ENCODE assay signal across 8 cellular contexts in genomic region chr12:12081836-12082497, GRCh38. TPM values are rescaled to one million over a fixed set of nuclear protein-coding genes. Genes with fewer than 3 reads are reported as not detected.
DNase-seq lines count a peak whose midpoint lies in the region; ATAC-seq and TF ChIP-seq lines count a peak whose summit lies in the region.

No MANE protein-coding gene starts in this region.

- H3K36me3 Mint-ChIP-seq in H9 (ENCODE audit: insufficient read depth in 1 of 3, low read depth in 3 of 3): no peaks in the 10 kb centered on the region; a peak in 1 of 7 replicates
- H3K36me3 Mint-ChIP-seq in chondrocyte (ENCODE audit: low read depth): no peaks in the 10 kb centered on the region

- H4K8ac ChIP-seq in H9 (replicated peaks; ENCODE audit: insufficient read length, low read depth, low read length): no peak overlapping the region

- no peak overlapping the region for H3K9ac ChIP-seq in H9 (ENCODE audit: extremely low read depth, insufficient read length, low read length)

- H2BK5ac ChIP-seq in H9 (ENCODE audit: insufficient read length, low read length): no peak overlapping the region

- no peaks in the 10 kb centered on the region for H3K23me2 ChIP-seq in H9 (ENCODE audit: insufficient read length, low read depth, low read length, poor library complexity, severe bottlenecking)

- H4K20me1 ChIP-seq in H9 (ENCODE audit: control insufficient read depth, insufficient read depth, insufficient read length): no peaks in the 10 kb centered on the region

- H2AFZ ChIP-seq in H9 (ENCODE audit: low read length): no peak overlapping the region

- no peak overlapping the region for H3K56ac ChIP-seq in H9 (ENCODE audit: insufficient read length, low read depth, low read length)

- no peak overlapping the region for H3T11ph ChIP-seq in H9 (ENCODE audit: low read length)

- peak overlapping the region in 1 of 3 experiments; percentile 55; a peak in 2 of 7 replicates for H3K27ac Mint-ChIP-seq in H9
- no peak overlapping the region for H3K27ac Mint-ChIP-seq in chondrocyte (ENCODE audit: unreplicated experiment)

- H3K27me3 Mint-ChIP-seq in H9 (ENCODE audit: low read depth) (no peaks in the 10 kb centered on the region), chondrocyte (ENCODE audit: low read depth) (no peaks in the 10 kb centered on the region)

- H3K14ac ChIP-seq in H9 (ENCODE audit: insufficient read depth, low read length): no peak overlapping the region; the same call in 1 of the 2 replicates

- H3K23ac ChIP-seq in H9 (ENCODE audit: insufficient read length, low read depth, low read length): no peak overlapping the region

- H3K79me2 ChIP-seq in H9 (ENCODE audit: insufficient read depth, low read length): no peaks in the 10 kb centered on the region

- H3K4me1 Mint-ChIP-seq in H9 (peaks cover 28 to 30% of the 10 kb centered on the region in 2 experiments), chondrocyte (ENCODE audit: low read depth) (peaks cover 13% of the 10 kb centered on the region)

- no peak overlapping the region for H4K91ac ChIP-seq in H9 (ENCODE audit: insufficient read length, low read depth, low read length)

- H3K4me2 ChIP-seq in H9 (ENCODE audit: insufficient read depth, insufficient read length, low read length): no peak overlapping the region

- no peaks in the 10 kb centered on the region for H3K9me3 ChIP-seq in H9 (ENCODE audit: control insufficient read depth, low read depth, low read length)
- H3K9me3 ChIP-seq in lung (ENCODE audit: control insufficient read depth in 2 of 2, insufficient read depth in 1 of 2, low read length in 1 of 2): no peaks in the 10 kb centered on the region

- H2AK5ac ChIP-seq in H9 (ENCODE audit: insufficient read length, low read length): no peak overlapping the region

- ATAC-seq in lung (ENCODE audit: insufficient read depth, low FRiP score) (no peak), GM19023 (IDR thresholded peaks at IDR 0.05; ENCODE audit: unreplicated experiment) (no peak)

- H3K4me3 Mint-ChIP-seq in H9 (no peak overlapping the region), chondrocyte (ENCODE audit: unreplicated experiment) (no peak overlapping the region)

- no peak overlapping the region for H3K4ac ChIP-seq in H9 (ENCODE audit: low read depth, low read length)

- H3K4me3 ChIP-seq in lung: no peak overlapping the region

- no peak overlapping the region for H4K5ac ChIP-seq in H9 (ENCODE audit: insufficient read length, low read depth, low read length)

- H3K79me1 ChIP-seq in H9 (ENCODE audit: insufficient read depth, low read depth, low read length, poor library complexity, severe bottlenecking): no peaks in the 10 kb centered on the region

- H3K4me1 ChIP-seq in H9 (ENCODE audit: insufficient read depth, low read length) (peaks cover 6% of the 10 kb centered on the region; the same call in 1 of the 2 replicates), lung (ENCODE audit: control insufficient read depth in 2 of 2, insufficient read depth in 2 of 2, low read length in 2 of 2) (peaks cover 0 to 5% of the 10 kb centered on the region in 2 donors)

- TF ChIP-seq CTCF in H9 (conservative IDR thresholded peaks at IDR 0.05): peak; percentile 54; the same call in 2 of the 3 replicates
- TF ChIP-seq CTCF in chondrocyte (IDR thresholded peaks at IDR 0.05): peak; percentile 80
- peak; percentile 23 for TF ChIP-seq CTCF in lung (IDR thresholded peaks at IDR 0.05; ENCODE audit: control extremely low read depth, extremely low read depth)

- H3K9me3 Mint-ChIP-seq in H9 (no peaks in the 10 kb centered on the region), chondrocyte (ENCODE audit: low read depth) (no peaks in the 10 kb centered on the region)

- WGBS in H9 (ENCODE audit: extremely low coverage, insufficient read length, low lambda C conversion rate): no CpG with 5 or more reads among the region's 3 CpGs
- WGBS in lung, 2 donors: 65 to 73% methylated on average over 3 of the region's 3 CpGs

- no peak overlapping the region for H3K18ac ChIP-seq in H9 (ENCODE audit: insufficient read length, low read depth, low read length)

- no peak overlapping the region for H2BK20ac ChIP-seq in H9 (ENCODE audit: low read depth, low read length, poor library complexity, severe bottlenecking)

- H2BK120ac ChIP-seq in H9 (ENCODE audit: low read depth, low read length, poor library complexity, severe bottlenecking): no peak overlapping the region

- H3K27ac ChIP-seq in H9 (ENCODE audit: insufficient read length, low read depth, low read length): no peak overlapping the region
- peak overlapping the region in 1 of 2 donors; percentile 78 for H3K27ac ChIP-seq in lung (ENCODE audit: low read depth in 1 of 2, low read length in 1 of 2)

- H3K27me3 ChIP-seq in H9 (ENCODE audit: insufficient read depth, low read length) (no peaks in the 10 kb centered on the region), lung (ENCODE audit: control insufficient read depth, insufficient read depth) (no peaks in the 10 kb centered on the region)

- peak; percentile 92 for DNase-seq in DMS53 (lab: John Stamatoyannopoulos, UW)
- DNase-seq in H9: peak; percentile 45
- DNase-seq in NCI-H446 (lab: John Stamatoyannopoulos, UW): peak; percentile 6 to 62
- DNase-seq in chondrocyte (ENCODE audit: low spot score): no peak
- no peak for DNase-seq in lung (ENCODE audit: low spot score)
- DNase-seq in mucosa of gallbladder (ENCODE audit: low spot score): no peak
- DNase-seq in germinal center (ENCODE audit: low spot score): no peak

- no peak overlapping the region; the same call in 1 of the 2 replicates for H2BK15ac ChIP-seq in H9 (ENCODE audit: low read depth, low read length)

- H2BK12ac ChIP-seq in H9 (ENCODE audit: insufficient read length, low read depth, low read length): no peak overlapping the region

- H3K36me3 ChIP-seq in lung (ENCODE audit: control insufficient read depth in 2 of 2, insufficient read depth in 2 of 2, low read length in 2 of 2): no peaks in the 10 kb centered on the region

RNA-seq across cellular contexts. Expression of gene BCL2L14, which starts 11.2 kb away (rescaled TPM):
- total RNA-seq in H9 (2021): 0.28 and 0.42 TPM in 2 replicates
- not detected in 3 replicates for total RNA-seq in chondrocyte
- 1 to 10 TPM in 1 of 2 donors, under 1 TPM in 1; 0.95 to 1.8 TPM for total RNA-seq in lung
- 1 to 10 TPM in 1 of 2 donors, under 1 TPM in 1; 0.33 to 1.0 TPM for polyA plus RNA-seq in lung
- 13.5 TPM for total RNA-seq in mucosa of gallbladder

Comparison
In these comparisons a context has a peak if more than half of its experiments do, and no peak if none do; other contexts are left out.
1. DNase-seq: peak in DMS53 (single experiment), H9 (single experiment) and NCI-H446 (2 of 2); none in chondrocyte (single experiment), lung (single experiment), mucosa of gallbladder (single experiment) and germinal center (single experiment).
2. CTCF ChIP-seq: peak in every context shown above with its lines; median percentile 80 in chondrocyte; 54 in H9; 23 in lung.